Comparison of ENCODE assay signal across 27 cellular contexts in the genomic region with DNA sequence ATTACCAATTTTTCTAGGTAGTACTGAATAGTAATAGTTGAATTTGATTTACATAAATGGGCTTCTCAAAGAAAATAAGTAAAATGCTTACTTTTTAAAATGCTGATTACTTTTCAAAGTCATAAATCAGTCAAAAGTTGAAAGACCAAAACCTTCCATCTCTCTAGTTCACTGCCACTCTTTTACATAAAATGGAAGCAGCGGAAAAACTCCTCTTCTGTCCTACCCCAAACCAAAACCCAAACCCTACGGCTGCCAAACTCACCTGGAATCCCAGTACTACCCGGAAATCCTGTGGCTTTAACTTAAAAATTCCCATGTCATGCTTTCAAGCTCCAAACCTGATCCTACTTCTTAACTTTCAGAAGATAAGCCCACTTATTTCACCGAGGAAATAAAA.
"Had no signal": no experiment of that assay in that cellular context is flagged by ENCODE, and none has a peak within 500 bp of the region (broad histone marks: within the 10 kb centered on the region; RNA-seq: fewer than 3 reads in every experiment).

No MANE protein-coding gene starts in this region.

- DNase-seq: activated CD4-positive, alpha-beta T cell treated with anti-CD3 and anti-CD28 coated beads for 48 hours; activated CD4-positive, alpha-beta T cell treated with anti-CD3 and anti-CD28 coated beads, Interleukin-2, amount 50 U/mL, for 48 hours; activated CD8-positive, alpha-beta memory T cell treated with anti-CD3 and anti-CD28 coated beads for 24 hours; activated effector memory CD4-positive, alpha-beta T cell treated with anti-CD3 and anti-CD28 coated beads, Interleukin-2, amount 50 U/mL, for 16 hours; activated naive CD4-positive, alpha-beta T cell treated with anti-CD3 and anti-CD28 coated beads for 36 hours; activated naive CD8-positive, alpha-beta T cell treated with anti-CD3 and anti-CD28 coated beads for 36 hours; adrenal gland; aorta; body of pancreas; effector memory CD4-positive, alpha-beta T cell; islet precursor cell; left ventricle myocardium superior; midbrain; nephron progenitor cell; pancreas; psoas muscle; stimulated activated CD4-positive, alpha-beta T cell treated with anti-CD3 and anti-CD28 coated beads, Interleukin-15, amount 100 ng/mL, for 24 hours; stimulated activated CD4-positive, alpha-beta T cell treated with anti-CD3 and anti-CD28 coated beads, Interleukin-2, amount 100 ng/mL, for 24 hours; stimulated activated naive B cell treated with anti-CD40 and anti-IgM and Interleukin-4, amounts not matched to agents 10 μg/mL and 1 μg/mL and 100 μg/mL, for 72 hours; SW 1271; T-helper 9 cell; WERI-Rb-1 had no signal

- H3K9me3 Mint-ChIP-seq: activated naive CD8-positive, alpha-beta T cell treated with anti-CD3 and anti-CD28 coated beads for 36 hours; nephron progenitor cell had no signal

- H3K36me3 ChIP-seq: adrenal gland, pancreas, suprapubic skin, tibial nerve, WERI-Rb-1 had no signal

- H3K27ac ChIP-seq: adrenal gland, body of pancreas, pancreas, psoas muscle, suprapubic skin, tibial nerve, WERI-Rb-1 had no signal

- H3K27ac Mint-ChIP-seq: activated naive CD4-positive, alpha-beta T cell treated with anti-CD3 and anti-CD28 coated beads for 36 hours; activated naive CD8-positive, alpha-beta T cell treated with anti-CD3 and anti-CD28 coated beads for 36 hours; activated T-helper 1 cell treated with anti-CD3 and anti-CD28 coated beads, Interleukin-12 subunit alpha, Interleukin-12 subunit beta, Interleukin-2, Interleukin-4 antibody, amounts not matched to agents 30 ng/mL and 10 ng/mL and 1 ng/mL, durations not matched to agents 14 hours and 24 hours and 36 hours; nephron progenitor cell; stimulated activated naive B cell treated with anti-CD40 and anti-IgM and Interleukin-4, amounts not matched to agents 10 μg/mL and 1 μg/mL and 100 μg/mL, for 72 hours; T-helper 1 cell treated with Interleukin-12 subunit alpha and Interleukin-12 subunit beta and Interleukin-4 antibody, amounts not matched to agents 30 μg/mL and 1 μg/mL, for 36 hours had no signal

- H3K36me3 Mint-ChIP-seq: activated naive CD8-positive, alpha-beta T cell treated with anti-CD3 and anti-CD28 coated beads for 36 hours; stimulated activated naive B cell treated with anti-CD40 and anti-IgM and Interleukin-4, amounts not matched to agents 10 μg/mL and 1 μg/mL and 100 μg/mL, for 72 hours had no signal

- H3K4me3 Mint-ChIP-seq: activated naive CD4-positive, alpha-beta T cell treated with anti-CD3 and anti-CD28 coated beads for 36 hours; activated naive CD8-positive, alpha-beta T cell treated with anti-CD3 and anti-CD28 coated beads for 36 hours; activated T-helper 1 cell treated with anti-CD3 and anti-CD28 coated beads, Interleukin-12 subunit alpha, Interleukin-12 subunit beta, Interleukin-2, Interleukin-4 antibody, amounts not matched to agents 30 ng/mL and 10 ng/mL and 1 ng/mL, durations not matched to agents 14 hours and 24 hours and 36 hours; nephron progenitor cell; stimulated activated naive B cell treated with anti-CD40 and anti-IgM and Interleukin-4, amounts not matched to agents 10 μg/mL and 1 μg/mL and 100 μg/mL, for 72 hours; T-helper 1 cell treated with Interleukin-12 subunit alpha and Interleukin-12 subunit beta and Interleukin-4 antibody, amounts not matched to agents 30 μg/mL and 1 μg/mL, for 36 hours had no signal

- H3K4me1 Mint-ChIP-seq: activated naive CD8-positive, alpha-beta T cell treated with anti-CD3 and anti-CD28 coated beads for 36 hours; stimulated activated naive B cell treated with anti-CD40 and anti-IgM and Interleukin-4, amounts not matched to agents 10 μg/mL and 1 μg/mL and 100 μg/mL, for 72 hours had no signal

- H3K27me3 ChIP-seq: adrenal gland, body of pancreas, pancreas, suprapubic skin, tibial nerve had no signal

- H3K4me3 ChIP-seq: adrenal gland, body of pancreas, pancreas, psoas muscle, suprapubic skin, tibial nerve had no signal

- ATAC-seq: activated CD4-positive, CD25-positive, alpha-beta regulatory T cell treated with anti-CD3 and anti-CD28 coated beads, Interleukin-2, amount 50 U/mL, for 24 hours; body of pancreas; left ventricle myocardium superior; psoas muscle; stimulated activated naive B cell treated with anti-CD40 and anti-IgM and Interleukin-4, amounts not matched to agents 10 μg/mL and 1 μg/mL and 100 μg/mL, for 72 hours had no signal

- H3K4me1 ChIP-seq: adrenal gland, suprapubic skin had no signal

- H3K9me3 ChIP-seq: adrenal gland, body of pancreas, pancreas, psoas muscle, suprapubic skin, tibial nerve had no signal
